In genomic region chr9:110189001-110189400, GRCh38 we compare ENCODE assay signal across 13 cellular contexts. TPM values are rescaled to one million over a fixed set of nuclear protein-coding genes. Genes with fewer than 3 reads are reported as not detected.
DNase-seq lines count a peak whose midpoint lies in the region; ATAC-seq, FAIRE-seq and TF ChIP-seq lines count a peak whose summit lies in the region.
"Had no signal": no experiment of that assay in that cellular context is flagged by ENCODE, and none has a peak within 500 bp of the region (broad histone marks: within the 10 kb centered on the region; RNA-seq: fewer than 3 reads in every experiment).

No MANE protein-coding gene starts in this region.

- no peak overlapping the region for H3K27ac Mint-ChIP-seq in Caco-2 (ENCODE audit: unreplicated experiment)
- H3K27ac Mint-ChIP-seq in stimulated activated effector memory CD8-positive, alpha-beta T cell treated with anti-CD3 and anti-CD28 coated beads, Interleukin-12 subunit alpha, Interleukin-12 subunit beta, amount 100 ng/mL, for 72 hours: no peak overlapping the region

- no peaks in the 10 kb centered on the region for H3K27me3 ChIP-seq in HL-60 (ENCODE audit: insufficient read depth, poor library complexity, severe bottlenecking)
- H3K27me3 ChIP-seq in small intestine (ENCODE audit: control insufficient read depth in 2 of 2, insufficient read depth in 2 of 2, low read length in 2 of 2): no peaks in the 10 kb centered on the region
- H3K27me3 ChIP-seq in Caco-2 (replicated peaks; ENCODE audit: control insufficient read depth, insufficient read depth, low read length): no peaks in the 10 kb centered on the region
- H3K27me3 ChIP-seq: ascending aorta had no signal

- H3K4me1 Mint-ChIP-seq in Caco-2 (ENCODE audit: low read depth, unreplicated experiment): peaks cover 18% of the 10 kb centered on the region
- no peaks in the 10 kb centered on the region for H3K4me1 Mint-ChIP-seq in stimulated activated effector memory CD8-positive, alpha-beta T cell treated with anti-CD3 and anti-CD28 coated beads, Interleukin-12 subunit alpha, Interleukin-12 subunit beta, amount 100 ng/mL, for 72 hours

- ATAC-seq in GM18868 (IDR thresholded peaks at IDR 0.05; ENCODE audit: unreplicated experiment): no peak
- no peak for ATAC-seq in stimulated activated effector memory CD8-positive, alpha-beta T cell treated with anti-CD3 and anti-CD28 coated beads, Interleukin-12 subunit alpha, Interleukin-12 subunit beta, amount 100 ng/mL, for 72 hours

- peaks cover 21% of the 10 kb centered on the region for H3K36me3 Mint-ChIP-seq in Caco-2 (ENCODE audit: insufficient read depth, unreplicated experiment)
- H3K36me3 Mint-ChIP-seq in stimulated activated effector memory CD8-positive, alpha-beta T cell treated with anti-CD3 and anti-CD28 coated beads, Interleukin-12 subunit alpha, Interleukin-12 subunit beta, amount 100 ng/mL, for 72 hours: no peaks in the 10 kb centered on the region

- H3K9me3 Mint-ChIP-seq in Caco-2 (ENCODE audit: unreplicated experiment): peaks cover 54% of the 10 kb centered on the region
- H3K9me3 Mint-ChIP-seq in stimulated activated effector memory CD8-positive, alpha-beta T cell treated with anti-CD3 and anti-CD28 coated beads, Interleukin-12 subunit alpha, Interleukin-12 subunit beta, amount 100 ng/mL, for 72 hours: no peaks in the 10 kb centered on the region

- CTCF ChIA-PET in Caco-2 (lab: Charles Lee): interaction anchor here (0.6 to 1.0 kb wide), 2 partner anchors 68 to 1478 kb away, joined by 3 to 5 read pairs; no protein-coding TSS in a partner anchor

- no peak overlapping the region for H3K4me3 Mint-ChIP-seq in Caco-2 (ENCODE audit: unreplicated experiment)
- H3K4me3 Mint-ChIP-seq in stimulated activated effector memory CD8-positive, alpha-beta T cell treated with anti-CD3 and anti-CD28 coated beads, Interleukin-12 subunit alpha, Interleukin-12 subunit beta, amount 100 ng/mL, for 72 hours: no peak overlapping the region

- FAIRE-seq in small intestine (lab: Jason Lieb, UNC): no peak
- FAIRE-seq: G401.6 had no signal

- DNase-seq in HL-60 (ENCODE audit: low read depth in 1 of 2, low spot score in 1 of 2) (peak; percentile 50 to 84), NOMO-1 treated with dmso at 0.1 percent for 144 hours (lab: John Stamatoyannopoulos, UW; ENCODE audit: unreplicated experiment) (peak; percentile 7), iris pigment epithelial cell (ENCODE audit: low read depth) (peak; percentile 26), small intestine (peak; percentile 79), SW 1271 (lab: John Stamatoyannopoulos, UW) (no peak), Caco-2 (no peak)
- DNase-seq in stimulated activated effector memory CD8-positive, alpha-beta T cell treated with anti-CD3 and anti-CD28 coated beads, Interleukin-12 subunit alpha, Interleukin-12 subunit beta, amount 100 ng/mL, for 72 hours (ENCODE audit: low spot score in 2 of 2): no peak
- DNase-seq: NK-92 treated with Interleukin-12 subunit alpha and Interleukin-12 subunit beta, amount 100 ng/mL, for 24 hours; retina had no signal

- H3K4me1 ChIP-seq in small intestine (ENCODE audit: control insufficient read depth in 2 of 2, insufficient read depth in 1 of 2, low read depth in 1 of 2, low read length in 1 of 2): peaks cover 0 to 3% of the 10 kb centered on the region in 2 donors
- H3K4me1 ChIP-seq in Caco-2: peaks cover 20% of the 10 kb centered on the region

- peak overlapping the region; percentile 62 for H3K27ac ChIP-seq in HL-60 (replicated peaks)
- H3K27ac ChIP-seq in small intestine (ENCODE audit: low read depth in 1 of 2, low read length in 1 of 2): peak overlapping the region in 1 of 2 donors; percentile 61

- no peaks in the 10 kb centered on the region for H3K36me3 ChIP-seq in small intestine (ENCODE audit: control insufficient read depth in 2 of 2, insufficient read depth in 2 of 2, low read length in 2 of 2)
- H3K36me3 ChIP-seq in Caco-2 (ENCODE audit: control insufficient read depth, insufficient read depth, low read length): no peaks in the 10 kb centered on the region; the same call in none of the 2 replicates
- H3K36me3 ChIP-seq: ascending aorta had no signal

- H3K4me3 ChIP-seq in HL-60 (replicated peaks; ENCODE audit: insufficient read depth, low read length) (no peak overlapping the region), small intestine (ENCODE audit: low read depth in 1 of 2, low read length in 2 of 2) (no peak overlapping the region), Caco-2 (ENCODE audit: low read depth, low read length) (no peak overlapping the region)
- H3K4me3 ChIP-seq: ascending aorta had no signal

- POLR2A ChIA-PET in Caco-2 (lab: Charles Lee): no interaction called here

- TF ChIP-seq CTCF in HL-60 (IDR thresholded peaks at IDR 0.05; ENCODE audit: insufficient read depth, low read length): no peak
- TF ChIP-seq CTCF in Caco-2 (IDR thresholded peaks at IDR 0.05; ENCODE audit: insufficient read depth in 1 of 2, low read depth in 1 of 2, low read length in 1 of 2, severe bottlenecking in 1 of 2, unreplicated experiment in 1 of 2): no peak

- no TSS peak for BruUV-seq in Caco-2 (replicated peaks; lab: Mats Ljungman, UMichigan)

- H3K9me3 ChIP-seq in small intestine (ENCODE audit: control insufficient read depth, low read depth) (no peaks in the 10 kb centered on the region), Caco-2 (peaks cover 12% of the 10 kb centered on the region)
- H3K9me3 ChIP-seq: ascending aorta had no signal

- intact Hi-C loops in Caco-2 (cut with micrococcal nuclease; ENCODE audit: unreplicated experiment): no loop called here

- WGBS in small intestine, 3 donors: 10 to 20% (median 15%) methylated on average over 4 of the region's 4 CpGs

- H3K27me3 Mint-ChIP-seq in Caco-2 (ENCODE audit: insufficient read depth, unreplicated experiment): no peaks in the 10 kb centered on the region

RNA-seq across cellular contexts. Expression of gene C9orf152, which starts 19.0 kb away (rescaled TPM):
- polyA plus RNA-seq in small intestine: 10 to 100 TPM in 2 of 3 donors, 1 to 10 TPM in 1; 6.5 to 25.7 (median 12.1) TPM
- total RNA-seq in Caco-2 (2022): 0.36 and 0.42 TPM in 2 replicates
- total RNA-seq: ascending aorta, subcutaneous adipose tissue had no signal

Comparison
In these comparisons a context has a peak if more than half of its experiments do, and no peak if none do; other contexts are left out.
1. DNase-seq: peak in HL-60 (2 of 2), NOMO-1 treated with dmso at 0.1 percent for 144 hours (single experiment), iris pigment epithelial cell (single experiment) and small intestine (single experiment); none in SW 1271 (0 of 2), Caco-2 (0 of 2) and stimulated activated effector memory CD8-positive, alpha-beta T cell treated with anti-CD3 and anti-CD28 coated beads, Interleukin-12 subunit alpha, Interleukin-12 subunit beta, amount 100 ng/mL, for 72 hours (0 of 2).